In genomic region chr17:81254955-81255717, GRCh38 we compare ENCODE assay signal across 8 cellular contexts. TPM values are rescaled to one million over a fixed set of nuclear protein-coding genes. Genes with fewer than 3 reads are reported as not detected.
DNase-seq lines count a peak whose midpoint lies in the region; ATAC-seq and TF ChIP-seq lines count a peak whose summit lies in the region.

No MANE protein-coding gene starts in this region.

- POLR2A ChIA-PET in CD8-positive, alpha-beta memory T cell (lab: Charles Lee): no interaction called here

- H3K27me3 Mint-ChIP-seq in CD8-positive, alpha-beta memory T cell: peaks cover 0 to 2% of the 10 kb centered on the region in 2 donors
- H3K27me3 Mint-ChIP-seq in natural killer cell treated with Interleukin-12 subunit alpha and Interleukin-12 subunit beta and Interleukin-15 and Interleukin-18, amount 100 ng/mL, for 72 hours: no peaks in the 10 kb centered on the region

- TF ChIP-seq CTCF in AG09309 (IDR thresholded peaks at IDR 0.05; ENCODE audit: control insufficient read depth, insufficient read depth, low read depth, low read length, missing control alignments) (peak; percentile 49), fibroblast of the aortic adventitia (IDR thresholded peaks at IDR 0.05; ENCODE audit: insufficient read depth, low read length) (peak; percentile 74)

- peaks cover 9 to 11% (median 10%) of the 10 kb centered on the region in 3 donors for H3K4me1 Mint-ChIP-seq in CD8-positive, alpha-beta memory T cell
- peaks cover 11 to 17% of the 10 kb centered on the region in 2 donors for H3K4me1 Mint-ChIP-seq in natural killer cell treated with Interleukin-12 subunit alpha and Interleukin-12 subunit beta and Interleukin-15 and Interleukin-18, amount 100 ng/mL, for 72 hours (ENCODE audit: low read depth in 2 of 2)

- H3K36me3 ChIP-seq in MG63: peaks cover 75% of the 10 kb centered on the region
- H3K36me3 ChIP-seq in CD8-positive, alpha-beta memory T cell (ENCODE audit: insufficient read depth, low read length): peaks cover 7% of the 10 kb centered on the region

- H3K4me1 ChIP-seq in CD8-positive, alpha-beta memory T cell (ENCODE audit: insufficient read depth, low read length): no peaks in the 10 kb centered on the region

- peaks cover 3 to 72% (median 11%) of the 10 kb centered on the region in 3 donors for H3K36me3 Mint-ChIP-seq in CD8-positive, alpha-beta memory T cell
- H3K36me3 Mint-ChIP-seq in natural killer cell treated with Interleukin-12 subunit alpha and Interleukin-12 subunit beta and Interleukin-15 and Interleukin-18, amount 100 ng/mL, for 72 hours: no peaks in the 10 kb centered on the region

- H3K27ac ChIP-seq in CD8-positive, alpha-beta memory T cell (ENCODE audit: low read depth, low read length): no peak overlapping the region

- no peak overlapping the region for H3K4me3 ChIP-seq in AG09309 (ENCODE audit: control insufficient read depth, low read depth, low read length)
- no peak overlapping the region for H3K4me3 ChIP-seq in MG63
- no peak overlapping the region for H3K4me3 ChIP-seq in fibroblast of the aortic adventitia (ENCODE audit: low read depth, low read length)
- H3K4me3 ChIP-seq in CD8-positive, alpha-beta memory T cell (ENCODE audit: low read length): no peak overlapping the region

- H3K9me3 Mint-ChIP-seq in CD8-positive, alpha-beta memory T cell: no peaks in the 10 kb centered on the region
- no peaks in the 10 kb centered on the region for H3K9me3 Mint-ChIP-seq in natural killer cell treated with Interleukin-12 subunit alpha and Interleukin-12 subunit beta and Interleukin-15 and Interleukin-18, amount 100 ng/mL, for 72 hours

- no peaks in the 10 kb centered on the region for H3K27me3 ChIP-seq in MG63
- no peaks in the 10 kb centered on the region for H3K27me3 ChIP-seq in CD8-positive, alpha-beta memory T cell (ENCODE audit: insufficient read depth, low read length, poor library complexity, severe bottlenecking)

- no peak for DNase-seq in AG09309 (ENCODE audit: low read depth)
- peak; percentile 35 for DNase-seq in MG63
- peak; percentile 74 for DNase-seq in fibroblast of the aortic adventitia (ENCODE audit: low read depth)
- DNase-seq in non-pigmented ciliary epithelial cell (ENCODE audit: low read depth): peak; percentile 28
- DNase-seq in CD8-positive, alpha-beta memory T cell: no peak
- no peak for DNase-seq in natural killer cell treated with Interleukin-12 subunit alpha and Interleukin-12 subunit beta and Interleukin-15 and Interleukin-18, amount 100 ng/mL, for 72 hours (ENCODE audit: low spot score)
- DNase-seq in activated CD8-positive, alpha-beta memory T cell treated with anti-CD3 and anti-CD28 coated beads for 24 hours: no peak

- CTCF ChIA-PET in CD8-positive, alpha-beta memory T cell (lab: Charles Lee): interaction anchor here (5.3 kb wide), 1 partner anchor 230 kb away, joined by 40 read pairs; no protein-coding TSS in a partner anchor

- no peak overlapping the region for H3K4me3 Mint-ChIP-seq in CD8-positive, alpha-beta memory T cell
- H3K4me3 Mint-ChIP-seq in natural killer cell treated with Interleukin-12 subunit alpha and Interleukin-12 subunit beta and Interleukin-15 and Interleukin-18, amount 100 ng/mL, for 72 hours: no peak overlapping the region

- no peaks in the 10 kb centered on the region for H3K9me3 ChIP-seq in MG63
- H3K9me3 ChIP-seq in CD8-positive, alpha-beta memory T cell (ENCODE audit: low read length): no peaks in the 10 kb centered on the region

- no peak overlapping the region for H3K27ac Mint-ChIP-seq in CD8-positive, alpha-beta memory T cell
- H3K27ac Mint-ChIP-seq in natural killer cell treated with Interleukin-12 subunit alpha and Interleukin-12 subunit beta and Interleukin-15 and Interleukin-18, amount 100 ng/mL, for 72 hours: no peak overlapping the region

- peak; percentile 8; the same call in 1 of the 3 replicates for ATAC-seq in SK-N-SH treated with all-trans-retinoic acid at 6 μM for 48 hours
- ATAC-seq in natural killer cell treated with Interleukin-12 subunit alpha and Interleukin-12 subunit beta and Interleukin-15 and Interleukin-18, amount 100 ng/mL, for 72 hours: no peak

TF ChIP-seq in SK-N-SH treated with all-trans-retinoic acid at 6 μM for 48 hours, 23 proteins besides CTCF, POLR2A, EP300 and RAD21:
- TF ChIP-seq ESRRG (CRISPR knock-in tag; IDR thresholded peaks at IDR 0.05): no peak
- TF ChIP-seq ZFP3 (CRISPR knock-in tag; IDR thresholded peaks at IDR 0.05): no peak
- no peak for TF ChIP-seq OSR1 (CRISPR knock-in tag; IDR thresholded peaks at IDR 0.05)
- no peak for TF ChIP-seq TCF4 (CRISPR knock-in tag; IDR thresholded peaks at IDR 0.05; ENCODE audit: borderline replicate concordance)
- TF ChIP-seq ISL1 (CRISPR knock-in tag; IDR thresholded peaks at IDR 0.05): no peak
- TF ChIP-seq, protein P1, sequence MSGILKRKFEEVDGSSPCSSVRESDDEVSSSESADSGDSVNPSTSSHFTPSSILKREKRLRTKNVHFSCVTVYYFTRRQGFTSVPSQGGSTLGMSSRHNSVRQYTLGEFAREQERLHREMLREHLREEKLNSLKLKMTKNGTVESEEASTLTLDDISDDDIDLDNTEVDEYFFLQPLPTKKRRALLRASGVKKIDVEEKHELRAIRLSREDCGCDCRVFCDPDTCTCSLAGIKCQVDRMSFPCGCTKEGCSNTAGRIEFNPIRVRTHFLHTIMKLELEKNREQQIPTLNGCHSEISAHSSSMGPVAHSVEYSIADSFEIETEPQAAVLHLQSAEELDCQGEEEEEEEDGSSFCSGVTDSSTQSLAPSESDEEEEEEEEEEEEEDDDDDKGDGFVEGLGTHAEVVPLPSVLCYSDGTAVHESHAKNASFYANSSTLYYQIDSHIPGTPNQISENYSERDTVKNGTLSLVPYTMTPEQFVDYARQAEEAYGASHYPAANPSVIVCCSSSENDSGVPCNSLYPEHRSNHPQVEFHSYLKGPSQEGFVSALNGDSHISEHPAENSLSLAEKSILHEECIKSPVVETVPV (CRISPR knock-in tag; IDR thresholded peaks at IDR 0.05): no peak
- TF ChIP-seq TOX (CRISPR knock-in tag; IDR thresholded peaks at IDR 0.05; ENCODE audit: borderline replicate concordance): no peak

RNA-seq across cellular contexts. Expression of gene NDUFAF8, which starts 16.0 kb away (rescaled TPM):
- 63.1 and 163 TPM in 2 replicates for total RNA-seq in MG63 (2014; rRNA removed; shearing (Covaris generic); ENCODE audit: low replicate concordance)
- 27.4 and 66.6 TPM in 2 replicates for total RNA-seq in fibroblast of the aortic adventitia (ENCODE audit: low replicate concordance)
- total RNA-seq in CD8-positive, alpha-beta memory T cell: 100 to 1,000 TPM; 136 to 138 TPM
- polyA plus RNA-seq in CD8-positive, alpha-beta memory T cell: 76.4 TPM
- 100 to 1,000 TPM in 1 of 2 donors, 10 to 100 TPM in 1; 58.1 to 107 TPM for total RNA-seq in natural killer cell treated with Interleukin-12 subunit alpha and Interleukin-12 subunit beta and Interleukin-15 and Interleukin-18, amount 100 ng/mL, for 72 hours

RNA-seq across cellular contexts. Expression of gene TEPSIN, which starts 16.3 kb away (rescaled TPM):
- 19.5 and 20.4 TPM in 2 replicates for total RNA-seq in MG63 (2014; rRNA removed; shearing (Covaris generic); ENCODE audit: low replicate concordance)
- 3.4 and 13.3 TPM in 2 replicates for total RNA-seq in fibroblast of the aortic adventitia (ENCODE audit: low replicate concordance)
- total RNA-seq in CD8-positive, alpha-beta memory T cell: 10 to 100 TPM; 41.2 to 44.2 TPM
- polyA plus RNA-seq in CD8-positive, alpha-beta memory T cell: 6.2 TPM
- total RNA-seq in natural killer cell treated with Interleukin-12 subunit alpha and Interleukin-12 subunit beta and Interleukin-15 and Interleukin-18, amount 100 ng/mL, for 72 hours: 10 to 100 TPM; 47.9 to 61.7 TPM

RNA-seq across cellular contexts. Expression of gene CEP131, which starts 32.4 kb away (rescaled TPM):
- 13.3 and 22.9 TPM in 2 replicates for total RNA-seq in MG63 (2014; rRNA removed; shearing (Covaris generic); ENCODE audit: low replicate concordance)
- 9.6 and 30.1 TPM in 2 replicates for total RNA-seq in fibroblast of the aortic adventitia (ENCODE audit: low replicate concordance)
- 10 to 100 TPM; 13.2 to 13.3 TPM for total RNA-seq in CD8-positive, alpha-beta memory T cell
- 6.5 TPM for polyA plus RNA-seq in CD8-positive, alpha-beta memory T cell
- 10 to 100 TPM in 1 of 2 donors, 1 to 10 TPM in 1; 7.8 to 14.5 TPM for total RNA-seq in natural killer cell treated with Interleukin-12 subunit alpha and Interleukin-12 subunit beta and Interleukin-15 and Interleukin-18, amount 100 ng/mL, for 72 hours

RNA-seq across cellular contexts. Expression of gene SLC38A10, which starts 40.0 kb away (rescaled TPM):
- 76.4 and 121 TPM in 2 replicates for total RNA-seq in MG63 (2014; rRNA removed; shearing (Covaris generic); ENCODE audit: low replicate concordance)
- total RNA-seq in fibroblast of the aortic adventitia (ENCODE audit: low replicate concordance): 49.5 and 90.5 TPM in 2 replicates
- 10 to 100 TPM; 49.0 to 51.0 TPM for total RNA-seq in CD8-positive, alpha-beta memory T cell
- 71.1 TPM for polyA plus RNA-seq in CD8-positive, alpha-beta memory T cell
- 100 to 1,000 TPM in 1 of 2 donors, 10 to 100 TPM in 1; 92.4 to 136 TPM for total RNA-seq in natural killer cell treated with Interleukin-12 subunit alpha and Interleukin-12 subunit beta and Interleukin-15 and Interleukin-18, amount 100 ng/mL, for 72 hours

Comparison
In these comparisons a context has a peak if more than half of its experiments do, and no peak if none do; other contexts are left out.
1. DNase-seq: peak in MG63 (single experiment), fibroblast of the aortic adventitia (single experiment) and non-pigmented ciliary epithelial cell (single experiment); none in AG09309 (single experiment), CD8-positive, alpha-beta memory T cell (0 of 5), natural killer cell treated with Interleukin-12 subunit alpha and Interleukin-12 subunit beta and Interleukin-15 and Interleukin-18, amount 100 ng/mL, for 72 hours (single experiment) and activated CD8-positive, alpha-beta memory T cell treated with anti-CD3 and anti-CD28 coated beads for 24 hours (single experiment).